ENCODE assay signal across 1 cellular context in genomic region chr1:58816072-58816746, GRCh38.
TF ChIP-seq lines count a peak whose summit lies in the region.

No MANE protein-coding gene starts in this region.

TF ChIP-seq in HepG2, 621 proteins besides CTCF, POLR2A, EP300 and RAD21 (continued from another document and continues in another):
- TF ChIP-seq ZNF142 (CRISPR knock-in tag; IDR thresholded peaks at IDR 0.05) (peak; percentile 36; the same call in 1 of the 2 replicates), YY1 (IDR thresholded peaks at IDR 0.05; ENCODE audit: insufficient read depth, insufficient replicate concordance, low read depth, low read length) (peak; percentile 58), FOXA3 (CRISPR knock-in tag; IDR thresholded peaks at IDR 0.05) (0 out of 2 replicates have a peak, but pooled peaks have one; percentile 43), SALL1 (CRISPR knock-in tag; IDR thresholded peaks at IDR 0.05) (peak; percentile 77; the same call in 1 of the 2 replicates), ZNF468 (CRISPR knock-in tag; IDR thresholded peaks at IDR 0.05) (no peak), YEATS2 (CRISPR knock-in tag; IDR thresholded peaks at IDR 0.05; ENCODE audit: borderline replicate concordance) (peak; percentile 60; the same call in 1 of the 2 replicates), ZNF891 (CRISPR knock-in tag; IDR thresholded peaks at IDR 0.05) (0 out of 2 replicates have a peak, but pooled peaks have one; percentile 31), ZNF790 (CRISPR knock-in tag; IDR thresholded peaks at IDR 0.05; ENCODE audit: borderline replicate concordance) (0 out of 2 replicates have a peak, but pooled peaks have one; percentile 26), ZNF562 (CRISPR knock-in tag; IDR thresholded peaks at IDR 0.05; ENCODE audit: borderline replicate concordance) (no peak), ZNF879 (CRISPR knock-in tag; IDR thresholded peaks at IDR 0.05) (0 out of 2 replicates have a peak, but pooled peaks have one; percentile 42), ZNF496 (CRISPR knock-in tag; IDR thresholded peaks at IDR 0.05; ENCODE audit: insufficient replicate concordance) (no peak), ZNF432 (CRISPR knock-in tag; IDR thresholded peaks at IDR 0.05; ENCODE audit: borderline replicate concordance) (no peak), ZNF138 (CRISPR knock-in tag; IDR thresholded peaks at IDR 0.05; ENCODE audit: low read depth) (no peak), TCF7 (IDR thresholded peaks at IDR 0.05; ENCODE audit: low read depth) (no peak; the same call in 1 of the 2 replicates), SP5 (CRISPR knock-in tag; IDR thresholded peaks at IDR 0.05; ENCODE audit: borderline replicate concordance, low read depth) (peak; percentile 78; the same call in 1 of the 2 replicates), ARID3A (IDR thresholded peaks at IDR 0.05; ENCODE audit: low read depth, low read length) (no peak), ZNF691 (CRISPR knock-in tag; IDR thresholded peaks at IDR 0.05; ENCODE audit: borderline replicate concordance, low read depth) (0 out of 2 replicates have a peak, but pooled peaks have one; percentile 25), ZSCAN31 (CRISPR knock-in tag; IDR thresholded peaks at IDR 0.05; ENCODE audit: low read depth) (0 out of 2 replicates have a peak, but pooled peaks have one; percentile 51), HOXA7 (CRISPR knock-in tag; IDR thresholded peaks at IDR 0.05) (no peak), ZNF253 (CRISPR knock-in tag; IDR thresholded peaks at IDR 0.05; ENCODE audit: borderline replicate concordance) (no peak), CBX1 (IDR thresholded peaks at IDR 0.05; ENCODE audit: low read depth) (no peak), ZNF441 (CRISPR knock-in tag; IDR thresholded peaks at IDR 0.05; ENCODE audit: borderline replicate concordance) (peak; percentile 33; the same call in 1 of the 2 replicates), ZNF414 (CRISPR knock-in tag; IDR thresholded peaks at IDR 0.05) (no peak), PHF8 (CRISPR knock-in tag; IDR thresholded peaks at IDR 0.05) (peak; percentile 65), SP1 (IDR thresholded peaks at IDR 0.05) (no peak), SP1 (CRISPR knock-in tag; IDR thresholded peaks at IDR 0.05) (peak; percentile 14; the same call in 1 of the 2 replicates), DMAP1 (CRISPR knock-in tag; IDR thresholded peaks at IDR 0.05) (peak; percentile 36; the same call in 1 of the 2 replicates), SALL2 (CRISPR knock-in tag; IDR thresholded peaks at IDR 0.05) (peak; percentile 30; the same call in 1 of the 2 replicates), SMAD9 (CRISPR knock-in tag; IDR thresholded peaks at IDR 0.05) (no peak), ZNF30 (CRISPR knock-in tag; IDR thresholded peaks at IDR 0.05) (no peak), KAT7 (CRISPR knock-in tag; IDR thresholded peaks at IDR 0.05; ENCODE audit: borderline replicate concordance) (peak; percentile 88; the same call in 1 of the 2 replicates), ZNF12 (CRISPR knock-in tag; IDR thresholded peaks at IDR 0.05) (0 out of 2 replicates have a peak, but pooled peaks have one; percentile 28), KLF11 (CRISPR knock-in tag; IDR thresholded peaks at IDR 0.05) (no peak)
- TF ChIP-seq, protein P1, sequence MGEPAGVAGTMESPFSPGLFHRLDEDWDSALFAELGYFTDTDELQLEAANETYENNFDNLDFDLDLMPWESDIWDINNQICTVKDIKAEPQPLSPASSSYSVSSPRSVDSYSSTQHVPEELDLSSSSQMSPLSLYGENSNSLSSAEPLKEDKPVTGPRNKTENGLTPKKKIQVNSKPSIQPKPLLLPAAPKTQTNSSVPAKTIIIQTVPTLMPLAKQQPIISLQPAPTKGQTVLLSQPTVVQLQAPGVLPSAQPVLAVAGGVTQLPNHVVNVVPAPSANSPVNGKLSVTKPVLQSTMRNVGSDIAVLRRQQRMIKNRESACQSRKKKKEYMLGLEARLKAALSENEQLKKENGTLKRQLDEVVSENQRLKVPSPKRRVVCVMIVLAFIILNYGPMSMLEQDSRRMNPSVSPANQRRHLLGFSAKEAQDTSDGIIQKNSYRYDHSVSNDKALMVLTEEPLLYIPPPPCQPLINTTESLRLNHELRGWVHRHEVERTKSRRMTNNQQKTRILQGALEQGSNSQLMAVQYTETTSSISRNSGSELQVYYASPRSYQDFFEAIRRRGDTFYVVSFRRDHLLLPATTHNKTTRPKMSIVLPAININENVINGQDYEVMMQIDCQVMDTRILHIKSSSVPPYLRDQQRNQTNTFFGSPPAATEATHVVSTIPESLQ (CRISPR knock-in tag; conservative IDR thresholded peaks at IDR 0.05) = no peak
- TF ChIP-seq, protein P2, sequence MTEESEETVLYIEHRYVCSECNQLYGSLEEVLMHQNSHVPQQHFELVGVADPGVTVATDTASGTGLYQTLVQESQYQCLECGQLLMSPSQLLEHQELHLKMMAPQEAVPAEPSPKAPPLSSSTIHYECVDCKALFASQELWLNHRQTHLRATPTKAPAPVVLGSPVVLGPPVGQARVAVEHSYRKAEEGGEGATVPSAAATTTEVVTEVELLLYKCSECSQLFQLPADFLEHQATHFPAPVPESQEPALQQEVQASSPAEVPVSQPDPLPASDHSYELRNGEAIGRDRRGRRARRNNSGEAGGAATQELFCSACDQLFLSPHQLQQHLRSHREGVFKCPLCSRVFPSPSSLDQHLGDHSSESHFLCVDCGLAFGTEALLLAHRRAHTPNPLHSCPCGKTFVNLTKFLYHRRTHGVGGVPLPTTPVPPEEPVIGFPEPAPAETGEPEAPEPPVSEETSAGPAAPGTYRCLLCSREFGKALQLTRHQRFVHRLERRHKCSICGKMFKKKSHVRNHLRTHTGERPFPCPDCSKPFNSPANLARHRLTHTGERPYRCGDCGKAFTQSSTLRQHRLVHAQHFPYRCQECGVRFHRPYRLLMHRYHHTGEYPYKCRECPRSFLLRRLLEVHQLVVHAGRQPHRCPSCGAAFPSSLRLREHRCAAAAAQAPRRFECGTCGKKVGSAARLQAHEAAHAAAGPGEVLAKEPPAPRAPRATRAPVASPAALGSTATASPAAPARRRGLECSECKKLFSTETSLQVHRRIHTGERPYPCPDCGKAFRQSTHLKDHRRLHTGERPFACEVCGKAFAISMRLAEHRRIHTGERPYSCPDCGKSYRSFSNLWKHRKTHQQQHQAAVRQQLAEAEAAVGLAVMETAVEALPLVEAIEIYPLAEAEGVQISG (CRISPR knock-in tag; IDR thresholded peaks at IDR 0.05) = peak; percentile 43
- TF ChIP-seq, protein P3, sequence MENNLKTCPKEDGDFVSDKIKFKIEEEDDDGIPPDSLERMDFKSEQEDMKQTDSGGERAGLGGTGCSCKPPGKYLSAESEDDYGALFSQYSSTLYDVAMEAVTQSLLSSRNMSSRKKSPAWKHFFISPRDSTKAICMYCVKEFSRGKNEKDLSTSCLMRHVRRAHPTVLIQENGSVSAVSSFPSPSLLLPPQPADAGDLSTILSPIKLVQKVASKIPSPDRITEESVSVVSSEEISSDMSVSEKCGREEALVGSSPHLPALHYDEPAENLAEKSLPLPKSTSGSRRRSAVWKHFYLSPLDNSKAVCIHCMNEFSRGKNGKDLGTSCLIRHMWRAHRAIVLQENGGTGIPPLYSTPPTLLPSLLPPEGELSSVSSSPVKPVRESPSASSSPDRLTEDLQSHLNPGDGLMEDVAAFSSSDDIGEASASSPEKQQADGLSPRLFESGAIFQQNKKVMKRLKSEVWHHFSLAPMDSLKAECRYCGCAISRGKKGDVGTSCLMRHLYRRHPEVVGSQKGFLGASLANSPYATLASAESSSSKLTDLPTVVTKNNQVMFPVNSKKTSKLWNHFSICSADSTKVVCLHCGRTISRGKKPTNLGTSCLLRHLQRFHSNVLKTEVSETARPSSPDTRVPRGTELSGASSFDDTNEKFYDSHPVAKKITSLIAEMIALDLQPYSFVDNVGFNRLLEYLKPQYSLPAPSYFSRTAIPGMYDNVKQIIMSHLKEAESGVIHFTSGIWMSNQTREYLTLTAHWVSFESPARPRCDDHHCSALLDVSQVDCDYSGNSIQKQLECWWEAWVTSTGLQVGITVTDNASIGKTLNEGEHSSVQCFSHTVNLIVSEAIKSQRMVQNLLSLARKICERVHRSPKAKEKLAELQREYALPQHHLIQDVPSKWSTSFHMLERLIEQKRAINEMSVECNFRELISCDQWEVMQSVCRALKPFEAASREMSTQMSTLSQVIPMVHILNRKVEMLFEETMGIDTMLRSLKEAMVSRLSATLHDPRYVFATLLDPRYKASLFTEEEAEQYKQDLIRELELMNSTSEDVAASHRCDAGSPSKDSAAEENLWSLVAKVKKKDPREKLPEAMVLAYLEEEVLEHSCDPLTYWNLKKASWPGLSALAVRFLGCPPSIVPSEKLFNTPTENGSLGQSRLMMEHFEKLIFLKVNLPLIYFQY (CRISPR knock-in tag; IDR thresholded peaks at IDR 0.05; ENCODE audit: borderline replicate concordance) = peak; percentile 76; the same call in 1 of the 2 replicates
- TF ChIP-seq, protein P4, sequence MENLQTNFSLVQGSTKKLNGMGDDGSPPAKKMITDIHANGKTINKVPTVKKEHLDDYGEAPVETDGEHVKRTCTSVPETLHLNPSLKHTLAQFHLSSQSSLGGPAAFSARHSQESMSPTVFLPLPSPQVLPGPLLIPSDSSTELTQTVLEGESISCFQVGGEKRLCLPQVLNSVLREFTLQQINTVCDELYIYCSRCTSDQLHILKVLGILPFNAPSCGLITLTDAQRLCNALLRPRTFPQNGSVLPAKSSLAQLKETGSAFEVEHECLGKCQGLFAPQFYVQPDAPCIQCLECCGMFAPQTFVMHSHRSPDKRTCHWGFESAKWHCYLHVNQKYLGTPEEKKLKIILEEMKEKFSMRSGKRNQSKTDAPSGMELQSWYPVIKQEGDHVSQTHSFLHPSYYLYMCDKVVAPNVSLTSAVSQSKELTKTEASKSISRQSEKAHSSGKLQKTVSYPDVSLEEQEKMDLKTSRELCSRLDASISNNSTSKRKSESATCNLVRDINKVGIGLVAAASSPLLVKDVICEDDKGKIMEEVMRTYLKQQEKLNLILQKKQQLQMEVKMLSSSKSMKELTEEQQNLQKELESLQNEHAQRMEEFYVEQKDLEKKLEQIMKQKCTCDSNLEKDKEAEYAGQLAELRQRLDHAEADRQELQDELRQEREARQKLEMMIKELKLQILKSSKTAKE (CRISPR knock-in tag; IDR thresholded peaks at IDR 0.05; ENCODE audit: borderline replicate concordance) = peak; percentile 67
